9 cellular contexts compared by ENCODE assay signal in the genomic region with DNA sequence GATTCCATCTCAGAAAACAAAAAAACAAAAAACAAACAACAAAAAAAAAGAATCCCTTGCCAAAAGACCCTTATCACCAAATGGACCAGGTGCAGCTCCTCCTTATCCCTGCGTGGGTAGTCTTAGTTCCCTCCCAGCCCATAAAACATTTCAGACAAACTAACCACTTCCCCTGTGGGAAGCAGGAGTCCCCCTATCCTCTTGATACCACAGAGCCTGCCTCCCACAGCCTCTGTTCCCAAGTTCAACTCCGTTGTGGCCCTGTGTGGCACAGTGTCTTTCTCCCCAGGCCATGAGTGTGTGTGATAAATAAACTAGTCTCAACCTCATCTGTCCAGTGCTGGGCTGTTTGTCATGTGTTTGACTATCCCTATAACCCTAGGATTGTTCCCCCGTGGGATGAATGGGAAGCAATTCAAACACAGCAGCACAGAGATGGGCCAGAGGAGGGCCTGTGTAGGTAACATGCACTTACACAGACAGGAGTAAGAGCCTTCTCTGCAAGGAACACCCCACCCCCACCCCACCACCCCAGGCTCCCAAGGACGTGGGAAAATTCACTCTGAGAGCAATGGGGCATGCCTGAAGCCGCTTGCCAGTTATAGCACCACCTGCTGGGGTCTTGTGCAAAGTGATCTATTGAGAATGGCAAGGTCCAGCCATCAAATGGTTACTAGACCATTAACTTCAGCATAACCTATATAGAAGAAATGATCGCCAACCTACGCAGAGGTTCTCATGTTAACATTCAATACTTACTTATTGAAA.
A peak's percentile ranks its signal among the peaks of the same experiment; 100 is the strongest.
DNase-seq lines count a peak whose midpoint lies in the region; ATAC-seq and TF ChIP-seq lines count a peak whose summit lies in the region.
"Had no signal": no experiment of that assay in that cellular context is flagged by ENCODE, and none has a peak within 500 bp of the region (broad histone marks: within the 10 kb centered on the region; RNA-seq: fewer than 3 reads in every experiment).

No MANE protein-coding gene starts in this region.

- no peaks in the 10 kb centered on the region for H4K20me1 ChIP-seq in HCT116 (ENCODE audit: insufficient read depth)

- H3K4me1 ChIP-seq in HCT116 (ENCODE audit: control insufficient read depth in 1 of 2, insufficient read depth in 2 of 2, low read length in 2 of 2): peaks cover 0 to 4% of the 10 kb centered on the region in 2 experiments; a peak in 1 of 4 replicates

- peaks cover 14% of the 10 kb centered on the region for H3K27me3 ChIP-seq in HCT116 (ENCODE audit: insufficient read depth, low read length)

- intact Hi-C loops in HCT116 (cut with micrococcal nuclease): no loop called here

- peak overlapping the region; percentile 63 for H2AFZ ChIP-seq in HCT116 (ENCODE audit: low read depth, low read length, poor library complexity, severe bottlenecking)

- no peaks in the 10 kb centered on the region for H3K79me2 ChIP-seq in HCT116 (ENCODE audit: insufficient read depth, low read length)

- peaks cover 5 to 8% (median 5%) of the 10 kb centered on the region in 3 donors for H3K27me3 Mint-ChIP-seq in immature natural killer cell (ENCODE audit: low read depth in 3 of 3)

- H3K36me3 Mint-ChIP-seq in immature natural killer cell: no peaks in the 10 kb centered on the region
- H3K36me3 Mint-ChIP-seq: CD4-positive, CD25-positive, alpha-beta regulatory T cell had no signal

- TF ChIP-seq POLR2A in HCT116 (IDR thresholded peaks at IDR 0.05; ENCODE audit: borderline replicate concordance, extremely low read depth, insufficient read depth, insufficient read length): no peak

- TF ChIP-seq CTCF in HCT116 (IDR thresholded peaks at IDR 0.05 in 2 of 3, conservative IDR thresholded peaks at IDR 0.05 in 1 of 3; ENCODE audit: borderline replicate concordance in 1 of 3, insufficient read depth in 1 of 3, low read depth in 2 of 3, low read length in 2 of 3) (peak; percentile 9 to 69 (median 69); a peak in 4 of 6 replicates), foreskin fibroblast (IDR thresholded peaks at IDR 0.05; ENCODE audit: low read depth, low read length) (peak; percentile 19)

- POLR2A ChIA-PET in HCT116 (lab: Charles Lee): no interaction called here

- no peaks in the 10 kb centered on the region for H3K9me3 ChIP-seq in HCT116 (ENCODE audit: control insufficient read depth in 1 of 2, insufficient read depth in 1 of 2, low read depth in 1 of 2, low read length in 2 of 2)

- H3K4me3 ChIP-seq in HCT116 (replicated peaks in 1 of 2; ENCODE audit: low read depth in 1 of 2, low read length in 2 of 2) (no peak overlapping the region), foreskin fibroblast (ENCODE audit: low read depth in 1 of 2, low read length in 2 of 2) (no peak overlapping the region)

- H3K27ac Mint-ChIP-seq in immature natural killer cell: peak overlapping the region in 1 of 6 donors; percentile 13

- DNase-seq in NOMO-1 (lab: John Stamatoyannopoulos, UW; ENCODE audit: unreplicated experiment in 2 of 2): peak; percentile 31 to 39
- no peak for DNase-seq in NOMO-1 treated with dmso at 0.1 percent for 144 hours (lab: John Stamatoyannopoulos, UW; ENCODE audit: unreplicated experiment)
- peak; percentile 35 for DNase-seq in HCT116 (ENCODE audit: low read depth, low spot score)
- peak; percentile 44 for DNase-seq in NCI-H748 (lab: John Stamatoyannopoulos, UW; ENCODE audit: unreplicated experiment)
- no peak for DNase-seq in foreskin fibroblast
- DNase-seq in immature natural killer cell: no peak

- no peak overlapping the region for H3K4me3 Mint-ChIP-seq in immature natural killer cell
- H3K4me3 Mint-ChIP-seq: CD4-positive, CD25-positive, alpha-beta regulatory T cell had no signal

- H3K9me2 ChIP-seq in HCT116 (ENCODE audit: insufficient read depth): no peaks in the 10 kb centered on the region

- BruUV-seq in HCT116 (replicated peaks; lab: Mats Ljungman, UMichigan): no TSS peak

- no peak overlapping the region for H3K4me2 ChIP-seq in HCT116 (ENCODE audit: low read length)

- peaks cover 0 to 2% (median 0%) of the 10 kb centered on the region in 6 donors for H3K9me3 Mint-ChIP-seq in immature natural killer cell

- no peak overlapping the region for H3K9ac ChIP-seq in HCT116 (ENCODE audit: low read length)

- H3K27ac ChIP-seq in HCT116 (ENCODE audit: low read depth, low read length): no peak overlapping the region

- peak; percentile 17; the same call in 1 of the 2 replicates for TF ChIP-seq RAD21 in HCT116 (IDR thresholded peaks at IDR 0.05; ENCODE audit: low read depth)

- CTCF ChIA-PET in HCT116 (lab: Charles Lee): interaction anchor here (0.8 kb wide), 1 partner anchor 9 kb away, joined by 3 read pairs; no protein-coding TSS in a partner anchor

- RAD21 ChIA-PET in HCT116 (lab: Charles Lee; ENCODE audit: low non-redundant PET in 1 of 2, low total read pairs in 2 of 2, uncharacterized antibody in 2 of 2, unreplicated experiment in 2 of 2): no interaction called here

- peak; percentile 94 for ATAC-seq in HCT116
- no peak for ATAC-seq in HG03469 (IDR thresholded peaks at IDR 0.05; ENCODE audit: unreplicated experiment)
- no peak for ATAC-seq in GM18873 (IDR thresholded peaks at IDR 0.05; ENCODE audit: low FRiP score, unreplicated experiment)

- peaks cover 22% of the 10 kb centered on the region in 2 donors for H3K4me1 Mint-ChIP-seq in immature natural killer cell

- H3K36me3 ChIP-seq in HCT116 (ENCODE audit: control insufficient read depth in 1 of 2, insufficient read depth in 2 of 2, low read length in 2 of 2): no peaks in the 10 kb centered on the region

TF ChIP-seq in HCT116, 20 proteins besides CTCF, POLR2A, EP300 and RAD21:
- no peak for TF ChIP-seq EZH2 (IDR thresholded peaks at IDR 0.05)
- no peak for TF ChIP-seq ZNF274 (IDR thresholded peaks at IDR 0.05; ENCODE audit: low read depth, low read length)
- TF ChIP-seq, protein P1, sequence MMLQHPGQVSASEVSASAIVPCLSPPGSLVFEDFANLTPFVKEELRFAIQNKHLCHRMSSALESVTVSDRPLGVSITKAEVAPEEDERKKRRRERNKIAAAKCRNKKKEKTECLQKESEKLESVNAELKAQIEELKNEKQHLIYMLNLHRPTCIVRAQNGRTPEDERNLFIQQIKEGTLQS (IDR thresholded peaks at IDR 0.05): no peak
- TF ChIP-seq CEBPB (IDR thresholded peaks at IDR 0.05; ENCODE audit: low read depth): no peak
- TF ChIP-seq ZFX (IDR thresholded peaks at IDR 0.05): no peak

Comparison
In these comparisons a context has a peak if more than half of its experiments do, and no peak if none do; other contexts are left out.
1. DNase-seq: peak in NOMO-1 (2 of 2), HCT116 (single experiment) and NCI-H748 (single experiment); none in NOMO-1 treated with dmso at 0.1 percent for 144 hours (single experiment), foreskin fibroblast (0 of 2) and immature natural killer cell (0 of 3).